Comparison of ENCODE assay signal across 8 cellular contexts in the genomic region with DNA sequence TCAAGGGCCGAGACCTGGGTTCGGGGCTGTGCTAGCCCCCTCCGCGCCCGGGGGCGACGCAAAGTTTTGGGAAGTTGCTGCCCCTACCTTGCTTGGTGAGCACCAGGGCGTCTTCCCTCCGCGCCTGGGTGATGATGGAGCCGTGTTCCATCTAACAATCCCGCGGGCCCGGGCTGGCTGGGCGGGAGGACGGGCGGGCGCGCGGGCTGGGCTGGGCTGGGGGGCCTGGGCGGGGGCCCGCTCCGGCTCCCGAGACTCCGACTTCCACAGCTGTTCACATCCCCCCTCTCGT. TPM values are rescaled to one million over a fixed set of nuclear protein-coding genes. Genes with fewer than 3 reads are reported as not detected.
A peak's percentile ranks its signal among the peaks of the same experiment; 100 is the strongest.
DNase-seq lines count a peak whose midpoint lies in the region; ATAC-seq, FAIRE-seq and TF ChIP-seq lines count a peak whose summit lies in the region.

No MANE protein-coding gene starts in this region.

- WGBS in A549 (ENCODE audit: missing lambda C conversion rate), result no CpG with 5 or more reads among the region's 26 CpGs
- WGBS in lung, 2 donors, result 0 to 1% methylated on average over 13 to 26 of the region's 26 CpGs
- WGBS in aorta, 2 donors, result 0% methylated on average over 8 to 26 of the region's 26 CpGs

- peak overlapping the region; percentile 94 for H3K4me2 ChIP-seq in A549

- no peak for FAIRE-seq in A549 (lab: Jason Lieb, UNC)

- H3K9me3 ChIP-seq in A549 (no peaks in the 10 kb centered on the region), breast epithelium (no peaks in the 10 kb centered on the region), lung (ENCODE audit: control insufficient read depth in 2 of 2, insufficient read depth in 1 of 2, low read length in 1 of 2) (no peaks in the 10 kb centered on the region), aorta (ENCODE audit: control insufficient read depth, low read length) (no peaks in the 10 kb centered on the region)

- CTCF ChIA-PET in A549 (lab: Yijun Ruan, JAX), result interaction anchor here (1.2 to 12.2 kb wide), 4 partner anchors 44 to 89 kb away, joined by 3 to 122 read pairs (median 32); no protein-coding TSS in a partner anchor

- intact Hi-C loops in breast epithelium (cut with DNase I; ENCODE audit: low total_unique reads) (loop anchor here (1.0 kb wide), 1 partner anchor 15 kb away; no protein-coding TSS in a partner anchor), aorta (cut with DNase I) (no loop called here)

- H3K4me3 ChIP-seq in A549 (peak overlapping the region; percentile 97), LNCaP clone FGC (ENCODE audit: low read depth, low read length) (peak overlapping the region; percentile 97), breast epithelium (peak overlapping the region; percentile 80 to 100 (median 97)), lung (peak overlapping the region; percentile 74), aorta (ENCODE audit: low read length in 2 of 2) (peak overlapping the region; percentile 87 to 98)

- DNase-seq in A549 (ENCODE audit: low read depth in 1 of 2, low spot score in 1 of 2) (no peak), GM20000 (ENCODE audit: low spot score) (peak; percentile 63), LNCaP clone FGC (ENCODE audit: low read depth) (no peak), breast epithelium (ENCODE audit: low spot score in 2 of 2) (no peak), lung (ENCODE audit: low spot score) (no peak), aorta (no peak), NOMO-1 treated with DMSO at 0.1 percent for 48 hours (lab: John Stamatoyannopoulos, UW; ENCODE audit: unreplicated experiment) (no peak)

- no peak for TF ChIP-seq EP300 in A549 (IDR thresholded peaks at IDR 0.05)

- peak; percentile 33 to 56 for ATAC-seq in A549
- peak; percentile 7 for ATAC-seq in lung (ENCODE audit: insufficient read depth, low FRiP score)
- no peak for ATAC-seq in aorta (ENCODE audit: low FRiP score)
- ATAC-seq in GM18858 (IDR thresholded peaks at IDR 0.05; ENCODE audit: unreplicated experiment), result no peak

- H3K4me1 ChIP-seq in A549 (peaks cover 35% of the 10 kb centered on the region), breast epithelium (peaks cover 0 to 23% of the 10 kb centered on the region in 2 donors), lung (ENCODE audit: control insufficient read depth in 2 of 2, insufficient read depth in 2 of 2, low read length in 2 of 2) (peaks cover 15 to 18% of the 10 kb centered on the region in 2 donors), aorta (ENCODE audit: control insufficient read depth in 1 of 2, insufficient read depth in 2 of 2, low read length in 2 of 2) (peaks cover 4 to 9% of the 10 kb centered on the region in 2 donors)

- no peaks in the 10 kb centered on the region for H3K27me3 ChIP-seq in breast epithelium
- no peaks in the 10 kb centered on the region for H3K27me3 ChIP-seq in lung (ENCODE audit: control insufficient read depth, insufficient read depth)
- no peaks in the 10 kb centered on the region for H3K27me3 ChIP-seq in aorta (ENCODE audit: control insufficient read depth in 1 of 2, insufficient read depth in 2 of 2, low read length in 1 of 2)

- H3K36me3 ChIP-seq in breast epithelium (no peaks in the 10 kb centered on the region), lung (ENCODE audit: control insufficient read depth in 2 of 2, insufficient read depth in 2 of 2, low read length in 2 of 2) (no peaks in the 10 kb centered on the region), aorta (ENCODE audit: control insufficient read depth in 1 of 2, insufficient read depth in 2 of 2, low read length in 1 of 2) (no peaks in the 10 kb centered on the region)

- H3K27ac ChIP-seq in A549 (peak overlapping the region; percentile 90 to 100), breast epithelium (peak overlapping the region; percentile 99 to 100), lung (ENCODE audit: low read depth in 1 of 2, low read length in 1 of 2) (peak overlapping the region; percentile 97 to 100), aorta (ENCODE audit: low read depth in 1 of 2, low read length in 2 of 2) (peak overlapping the region; percentile 99 to 100)

- TF ChIP-seq CTCF in A549 (IDR thresholded peaks at IDR 0.05) (no peak), GM20000 (IDR thresholded peaks at IDR 0.05; ENCODE audit: extremely low read depth, missing control alignments) (no peak), LNCaP clone FGC (IDR thresholded peaks at IDR 0.05; ENCODE audit: control insufficient read depth, extremely low read depth, insufficient read depth) (no peak), breast epithelium (IDR thresholded peaks at IDR 0.05) (no peak), lung (IDR thresholded peaks at IDR 0.05; ENCODE audit: control extremely low read depth, extremely low read depth) (no peak)

- TF ChIP-seq RAD21 in A549 (conservative IDR thresholded peaks at IDR 0.05 in 1 of 2, IDR thresholded peaks at IDR 0.05 in 1 of 2), result no peak

- POLR2A ChIA-PET in A549 (lab: Yijun Ruan, JAX), result interaction anchor here (0.6 to 5.4 kb wide), 12 partner anchors 9 to 95 kb away, joined by 3 to 77 read pairs (median 4); a partner anchor contains a TSS

- TF ChIP-seq POLR2A in A549 (IDR thresholded peaks at IDR 0.05; ENCODE audit: low read length) (no peak), breast epithelium (IDR thresholded peaks at IDR 0.05) (no peak)

TF ChIP-seq in A549, 52 proteins besides CTCF, POLR2A, EP300 and RAD21:
- TF ChIP-seq JUN (IDR thresholded peaks at IDR 0.05) (no peak), GATA3 (IDR thresholded peaks at IDR 0.05; ENCODE audit: borderline replicate concordance) (0 out of 2 replicates have a peak, but pooled peaks have one; percentile 5), HDAC2 (IDR thresholded peaks at IDR 0.05) (no peak)
TF ChIP-seq in A549: peak in this region for 1.

RNA-seq across cellular contexts. Expression of a gene that starts 0.3 kb away (rescaled TPM):
- 87.7 and 114 TPM in 2 replicates for polyA plus RNA-seq in A549 (2011; rRNA removed)
- 61.9 and 67.6 TPM in 2 replicates for polyA plus RNA-seq in A549 (2012; cell fraction: cytosol; rRNA removed)
- 45.2 and 53.4 TPM in 2 replicates for polyA plus RNA-seq in A549 (2012; cell fraction: nucleus; rRNA removed)
- 26.1 to 34.5 TPM (median 31.3 TPM) in 3 replicates for polyA plus RNA-seq in A549 (2017; fragmentation: RNase III; extraction: RNeasy Plus Mini Kit Qiagen cat#74134 plus additional on column Dnase treatment)
- polyA minus RNA-seq in A549 (2011; rRNA and poly(A)+ RNA removed), result 127 and 135 TPM in 2 replicates
- 100 to 1,000 TPM; 144 to 175 (median 167) TPM for total RNA-seq in breast epithelium
- 100 to 1,000 TPM; 162 to 179 TPM for total RNA-seq in lung
- polyA plus RNA-seq in lung, result 100 to 1,000 TPM in 1 of 2 donors, 10 to 100 TPM in 1; 46.8 to 104 TPM
- 100 to 1,000 TPM; 187 to 252 TPM for total RNA-seq in aorta
- polyA plus RNA-seq in aorta, result 10 to 100 TPM; 51.2 to 91.7 TPM

RNA-seq across cellular contexts. Expression of a gene that starts 27.7 kb away (rescaled TPM):
- 0.99 and 1.1 TPM in 2 replicates for polyA plus RNA-seq in A549 (2011; rRNA removed)
- 0.20 and 0.30 TPM in 2 replicates for polyA plus RNA-seq in A549 (2012; cell fraction: cytosol; rRNA removed)
- 1.2 and 1.5 TPM in 2 replicates for polyA plus RNA-seq in A549 (2012; cell fraction: nucleus; rRNA removed)
- 0.33 to 1.1 TPM (median 0.53 TPM) in 3 replicates for polyA plus RNA-seq in A549 (2017; fragmentation: RNase III; extraction: RNeasy Plus Mini Kit Qiagen cat#74134 plus additional on column Dnase treatment)
- polyA minus RNA-seq in A549 (2011; rRNA and poly(A)+ RNA removed), result 0.37 and 0.63 TPM in 2 replicates
- total RNA-seq in breast epithelium, result 10 to 100 TPM in 1 of 3 donors, 1 to 10 TPM in 2; 3.8 to 17.7 (median 8.8) TPM
- 1 to 10 TPM; 8.1 to 9.7 TPM for total RNA-seq in lung
- 10 to 100 TPM in 1 of 2 donors, 1 to 10 TPM in 1; 4.3 to 11.7 TPM for polyA plus RNA-seq in lung
- total RNA-seq in aorta, result 10 to 100 TPM; 11.5 to 26.8 TPM
- polyA plus RNA-seq in aorta, result 1 to 10 TPM; 5.5 to 7.2 TPM

Comparison
In these comparisons a context has a peak if more than half of its experiments do, and no peak if none do; other contexts are left out.
1. ATAC-seq: peak in A549 (2 of 2) and lung (single experiment); none in aorta (single experiment) and GM18858 (single experiment).
2. Peak in every context shown above with its lines, with median percentiles within 50 percentile points of each other: H3K27ac ChIP-seq and H3K4me3 ChIP-seq.